ENCODE assay signal across 31 cellular contexts in the genomic region with DNA sequence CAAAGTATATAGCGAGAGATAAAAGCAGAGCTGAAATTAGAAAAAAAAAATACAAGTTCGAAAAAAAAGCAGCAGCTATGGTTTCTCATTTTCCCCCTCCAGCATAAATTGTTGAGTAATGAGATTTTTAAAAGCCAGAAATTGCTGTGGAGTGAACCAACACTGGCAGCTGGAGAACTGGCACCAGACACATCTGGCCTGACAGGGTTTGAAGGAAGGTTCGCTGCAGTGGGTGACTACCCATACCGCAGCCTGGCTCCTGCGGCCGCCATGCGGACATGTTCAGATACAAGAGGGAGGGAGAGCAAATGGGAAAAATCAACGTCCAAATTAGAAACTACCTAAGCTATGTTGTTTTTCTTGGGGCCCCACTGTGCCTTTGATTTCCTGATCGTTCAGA. TPM values are rescaled to one million over a fixed set of nuclear protein-coding genes. Genes with fewer than 3 reads are reported as not detected.
DNase-seq lines count a peak whose midpoint lies in the region; ATAC-seq and TF ChIP-seq lines count a peak whose summit lies in the region.
"Had no signal": no experiment of that assay in that cellular context is flagged by ENCODE, and none has a peak within 500 bp of the region (broad histone marks: within the 10 kb centered on the region; RNA-seq: fewer than 3 reads in every experiment).

No MANE protein-coding gene starts in this region.

- H4K12ac ChIP-seq in trophoblast cell (ENCODE audit: low read depth, low read length) = no peak overlapping the region

- peaks cover 13% of the 10 kb centered on the region for H3K9me3 ChIP-seq in trophoblast cell (ENCODE audit: insufficient read depth, low read depth, low read length)
- H3K9me3 ChIP-seq: pancreas, vagina had no signal

- ATAC-seq in esophagus mucosa (no peak), HG03175 (IDR thresholded peaks at IDR 0.05; ENCODE audit: unreplicated experiment) (no peak), GM21825 (IDR thresholded peaks at IDR 0.05; ENCODE audit: unreplicated experiment) (no peak)
- no peak for ATAC-seq in stimulated activated memory B cell treated with anti-CD40 and anti-IgM and Interleukin-4, amounts not matched to agents 10 μg/mL and 1 μg/mL and 100 μg/mL, for 72 hours
- ATAC-seq: activated T-helper 17 cell treated with anti-CD3 and anti-CD28 coated beads, Interleukin-2, amount 50 U/mL, for 72 hours; left lobe of liver had no signal

- H3K27me3 ChIP-seq in trophoblast cell (ENCODE audit: insufficient read depth, low read length) = peaks cover 29% of the 10 kb centered on the region
- H3K27me3 ChIP-seq: vagina had no signal

- H2AFZ ChIP-seq in trophoblast cell (ENCODE audit: insufficient read depth, low read length, poor library complexity) = no peak overlapping the region

- H3K4me3 ChIP-seq in AG10803 (ENCODE audit: low read length) (no peak overlapping the region), cardiac fibroblast (replicated peaks in 1 of 2; ENCODE audit: low read depth in 2 of 2, low read length in 2 of 2) (no peak overlapping the region), trophoblast cell (ENCODE audit: low read depth, low read length) (no peak overlapping the region)
- H3K4me3 ChIP-seq: breast epithelium, pancreas, vagina had no signal

- peaks cover 0 to 2% of the 10 kb centered on the region in 2 experiments for H3K36me3 ChIP-seq in trophoblast cell (ENCODE audit: control insufficient read depth in 1 of 2, insufficient read depth in 2 of 2, low read length in 2 of 2)
- H3K36me3 ChIP-seq: breast epithelium, pancreas, vagina had no signal

- H3K79me2 ChIP-seq in trophoblast cell (ENCODE audit: control insufficient read depth, insufficient read depth, low read length, poor library complexity) = no peaks in the 10 kb centered on the region

- H3K27ac Mint-ChIP-seq in stimulated activated memory B cell treated with anti-CD40 and anti-IgM and Interleukin-4, amounts not matched to agents 10 μg/mL and 1 μg/mL and 100 μg/mL, for 72 hours = no peak overlapping the region
- H3K27ac Mint-ChIP-seq: activated CD4-positive, alpha-beta memory T cell treated with anti-CD3 and anti-CD28 coated beads, Interleukin-2, amount 10 ng/mL, durations not matched to agents 7 days and 5 days; activated naive CD4-positive, alpha-beta T cell treated with anti-CD3 and anti-CD28 coated beads, Interleukin-2, amount 10 ng/mL, durations not matched to agents 7 days and 5 days; activated T-helper 17 cell treated with anti-CD3 and anti-CD28 coated beads, Interleukin-2, amount 50 U/mL, for 72 hours; stimulated activated naive CD8-positive, alpha-beta T cell treated with anti-CD3 and anti-CD28 coated beads, Interleukin-15, Interleukin-2, amounts not matched to agents 100 ng/mL and 50 ng/mL, for 24 hours; T-helper 2 cell treated with Interferon-gamma antibody and Interleukin-4, amounts not matched to agents 5 μg/mL and 100 μg/mL, for 36 hours had no signal

- no CpG with 5 or more reads among the region's 9 CpGs for WGBS in trophoblast cell (ENCODE audit: extremely low coverage, insufficient coverage, insufficient read length)

- peaks cover 45% of the 10 kb centered on the region for H3K27me3 Mint-ChIP-seq in stimulated activated memory B cell treated with anti-CD40 and anti-IgM and Interleukin-4, amounts not matched to agents 10 μg/mL and 1 μg/mL and 100 μg/mL, for 72 hours

- H3K4me1 ChIP-seq in trophoblast cell (ENCODE audit: control insufficient read depth in 1 of 2, insufficient read depth in 2 of 2, low read length in 2 of 2) = peaks cover 5 to 11% of the 10 kb centered on the region in 2 experiments
- H3K4me1 ChIP-seq: breast epithelium, Caco-2, pancreas had no signal

- no peak overlapping the region for H2AK5ac ChIP-seq in trophoblast cell (ENCODE audit: low read length)

- no peak overlapping the region for H3K27ac ChIP-seq in trophoblast cell (ENCODE audit: low read depth, low read length)
- H3K27ac ChIP-seq: breast epithelium, pancreas, vagina had no signal

- H3K18ac ChIP-seq in trophoblast cell (ENCODE audit: low read length) = no peak overlapping the region

- no peaks in the 10 kb centered on the region for H3K36me3 Mint-ChIP-seq in stimulated activated memory B cell treated with anti-CD40 and anti-IgM and Interleukin-4, amounts not matched to agents 10 μg/mL and 1 μg/mL and 100 μg/mL, for 72 hours
- H3K36me3 Mint-ChIP-seq: activated naive CD4-positive, alpha-beta T cell treated with anti-CD3 and anti-CD28 coated beads, Interleukin-2, amount 10 ng/mL, durations not matched to agents 7 days and 5 days had no signal

- no peaks in the 10 kb centered on the region for H3K79me1 ChIP-seq in trophoblast cell (ENCODE audit: low read length)

- H3K4ac ChIP-seq in trophoblast cell (ENCODE audit: low read depth, low read length) = no peak overlapping the region

- no peak overlapping the region for H2BK120ac ChIP-seq in trophoblast cell (ENCODE audit: insufficient read depth, low read length, poor library complexity)

- no peak overlapping the region for H2BK12ac ChIP-seq in trophoblast cell (ENCODE audit: low read length)

- peaks cover 7% of the 10 kb centered on the region for H3K9me3 Mint-ChIP-seq in stimulated activated memory B cell treated with anti-CD40 and anti-IgM and Interleukin-4, amounts not matched to agents 10 μg/mL and 1 μg/mL and 100 μg/mL, for 72 hours
- H3K9me3 Mint-ChIP-seq: activated naive CD4-positive, alpha-beta T cell treated with anti-CD3 and anti-CD28 coated beads, Interleukin-2, amount 10 ng/mL, durations not matched to agents 7 days and 5 days; activated T-helper 17 cell treated with anti-CD3 and anti-CD28 coated beads, Interleukin-2, amount 50 U/mL, for 72 hours; neural crest cell; stimulated activated naive CD8-positive, alpha-beta T cell treated with anti-CD3 and anti-CD28 coated beads, Interleukin-15, Interleukin-2, amounts not matched to agents 100 ng/mL and 50 ng/mL, for 24 hours; T-helper 2 cell treated with Interferon-gamma antibody and Interleukin-4, amounts not matched to agents 5 μg/mL and 100 μg/mL, for 36 hours had no signal

- H4K8ac ChIP-seq in trophoblast cell (ENCODE audit: low read depth, low read length) = no peak overlapping the region

- peak; percentile 42 for DNase-seq in AG10803 (ENCODE audit: low read depth)
- peak; percentile 64 for DNase-seq in LHCN-M2 (ENCODE audit: low read depth)
- peak; percentile 18 to 26 for DNase-seq in cardiac fibroblast (ENCODE audit: low read depth in 2 of 2)
- peak; percentile 22 to 62 for DNase-seq in trophoblast cell
- DNase-seq: ACHN; activated CD4-positive, alpha-beta memory T cell treated with anti-CD3 and anti-CD28 coated beads, Interleukin-2, amount 10 ng/mL, durations not matched to agents 7 days and 5 days; activated CD4-positive, alpha-beta T cell treated with anti-CD3 and anti-CD28 coated beads for 1 hour; activated CD8-positive, alpha-beta memory T cell treated with anti-CD3 and anti-CD28 coated beads, Interleukin-2, amount 50 U/mL, for 4 hours; activated naive CD4-positive, alpha-beta T cell treated with anti-CD3 and anti-CD28 coated beads, Interleukin-2, amount 10 ng/mL, durations not matched to agents 7 days and 5 days; C1 segment of cervical spinal cord; Caco-2; glutamatergic neuron; NCI-H1436 treated with DMSO at 0.1 percent for 48 hours; NCI-H2081 treated with DMSO at 0.1 percent for 48 hours; NCI-H446; NCI-H82; pancreas; retina; small intestine; stimulated activated CD4-positive, alpha-beta T cell treated with anti-CD3 and anti-CD28 coated beads, Interleukin-1b, Interleukin-23, amount 100 ng/mL, for 48 hours had no signal

- H3K23ac ChIP-seq in trophoblast cell (ENCODE audit: low read length) = no peak overlapping the region

- no peak overlapping the region for H3K4me3 Mint-ChIP-seq in stimulated activated memory B cell treated with anti-CD40 and anti-IgM and Interleukin-4, amounts not matched to agents 10 μg/mL and 1 μg/mL and 100 μg/mL, for 72 hours
- H3K4me3 Mint-ChIP-seq: activated CD4-positive, alpha-beta memory T cell treated with anti-CD3 and anti-CD28 coated beads, Interleukin-2, amount 10 ng/mL, durations not matched to agents 7 days and 5 days; activated naive CD4-positive, alpha-beta T cell treated with anti-CD3 and anti-CD28 coated beads, Interleukin-2, amount 10 ng/mL, durations not matched to agents 7 days and 5 days; activated T-helper 17 cell treated with anti-CD3 and anti-CD28 coated beads, Interleukin-2, amount 50 U/mL, for 72 hours; neural crest cell; stimulated activated naive CD8-positive, alpha-beta T cell treated with anti-CD3 and anti-CD28 coated beads, Interleukin-15, Interleukin-2, amounts not matched to agents 100 ng/mL and 50 ng/mL, for 24 hours; T-helper 2 cell treated with Interferon-gamma antibody and Interleukin-4, amounts not matched to agents 5 μg/mL and 100 μg/mL, for 36 hours had no signal

- no peak overlapping the region for H3K9ac ChIP-seq in trophoblast cell (ENCODE audit: low read length)

- H3K4me2 ChIP-seq in trophoblast cell (ENCODE audit: low read length) = no peak overlapping the region

- peaks cover 9% of the 10 kb centered on the region for H3K4me1 Mint-ChIP-seq in stimulated activated memory B cell treated with anti-CD40 and anti-IgM and Interleukin-4, amounts not matched to agents 10 μg/mL and 1 μg/mL and 100 μg/mL, for 72 hours
- H3K4me1 Mint-ChIP-seq: activated CD4-positive, alpha-beta memory T cell treated with anti-CD3 and anti-CD28 coated beads, Interleukin-2, amount 10 ng/mL, durations not matched to agents 7 days and 5 days; activated naive CD4-positive, alpha-beta T cell treated with anti-CD3 and anti-CD28 coated beads, Interleukin-2, amount 10 ng/mL, durations not matched to agents 7 days and 5 days; activated T-helper 17 cell treated with anti-CD3 and anti-CD28 coated beads, Interleukin-2, amount 50 U/mL, for 72 hours; neural crest cell had no signal

- no peak overlapping the region for H3K14ac ChIP-seq in trophoblast cell (ENCODE audit: low read length)

- no peak overlapping the region for H2BK5ac ChIP-seq in trophoblast cell (ENCODE audit: low read depth, low read length, poor library complexity)

- no peak overlapping the region for H4K91ac ChIP-seq in trophoblast cell (ENCODE audit: low read depth, low read length)

- TF ChIP-seq CTCF in AG10803 (conservative IDR thresholded peaks at IDR 0.05; ENCODE audit: low read length) (no peak), cardiac fibroblast (IDR thresholded peaks at IDR 0.05; ENCODE audit: low read depth, low read length) (no peak)

RNA-seq across cellular contexts. Expression of a gene that starts 3.3 kb away (rescaled TPM):
- total RNA-seq in LHCN-M2 (2014; rRNA removed) = 0.34 and 0.96 TPM in 2 replicates
- 0.91 TPM for polyA plus RNA-seq in LHCN-M2 (2012)
- polyA plus RNA-seq in trophoblast cell (2013) = 0.14 and 0.18 TPM in 2 replicates
- 0.16 TPM for total RNA-seq in esophagus mucosa
- total RNA-seq: activated CD4-positive, alpha-beta memory T cell treated with anti-CD3 and anti-CD28 coated beads, Interleukin-2, amount 10 ng/mL, durations not matched to agents 7 days and 5 days; activated T-helper 17 cell treated with anti-CD3 and anti-CD28 coated beads, Interleukin-2, amount 50 U/mL, for 72 hours; Caco-2; neural crest cell had no signal
